In the genomic region with DNA sequence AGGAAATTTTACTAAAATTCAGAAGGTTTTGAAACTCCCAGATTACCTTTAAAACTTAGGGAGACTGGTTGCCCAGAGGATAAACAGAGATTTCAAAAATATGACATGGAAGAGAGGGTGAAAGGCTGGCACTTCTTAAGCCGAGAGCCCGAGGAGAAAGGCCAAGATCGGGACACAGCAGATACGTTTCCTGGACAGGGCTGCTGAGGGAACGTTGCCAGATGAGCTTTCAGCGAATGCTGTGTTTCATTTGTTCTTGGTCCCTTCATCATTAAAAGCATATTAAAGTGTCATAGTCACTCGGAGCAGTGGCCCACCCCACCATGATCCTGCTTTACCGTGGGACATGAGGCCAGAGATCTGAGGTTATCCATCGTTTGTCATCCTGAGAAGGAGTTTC, we compare ENCODE assay signal across 29 cellular contexts. TPM values are rescaled to one million over a fixed set of nuclear protein-coding genes. Genes with fewer than 3 reads are reported as not detected.
"Had no signal": no experiment of that assay in that cellular context is flagged by ENCODE, and none has a peak within 500 bp of the region (broad histone marks: within the 10 kb centered on the region; RNA-seq: fewer than 3 reads in every experiment).

No MANE protein-coding gene starts in this region.

- H3K27ac ChIP-seq: pancreas, prostate gland, right lobe of liver, stomach, testis, thyroid gland, transverse colon, upper lobe of left lung, vagina had no signal

- ATAC-seq: left lobe of liver; mucosa of descending colon; naive thymus-derived CD4-positive, alpha-beta T cell; natural killer cell treated with Interleukin-12 subunit alpha and Interleukin-12 subunit beta and Interleukin-15 and Interleukin-18, amount 100 ng/mL, for 72 hours; pancreas; stimulated activated naive B cell treated with anti-CD40 and anti-IgM and Interleukin-4, amounts not matched to agents 10 μg/mL and 1 μg/mL and 100 μg/mL, for 72 hours; stimulated activated naive CD8-positive, alpha-beta T cell treated with anti-CD3 and anti-CD28 coated beads, Interleukin-15, Interleukin-2, amounts not matched to agents 100 U/mL and 50 U/mL, for 24 hours had no signal

- H3K9me3 ChIP-seq: mucosa of descending colon, pancreas, prostate gland, right lobe of liver, stomach, testis, thyroid gland, transverse colon, upper lobe of left lung, vagina had no signal

- H3K4me1 ChIP-seq: pancreas, prostate gland, right lobe of liver, testis, transverse colon, vagina had no signal

- H3K36me3 Mint-ChIP-seq: naive thymus-derived CD4-positive, alpha-beta T cell; natural killer cell treated with Interleukin-12 subunit alpha and Interleukin-12 subunit beta and Interleukin-15 and Interleukin-18, amount 100 ng/mL, for 72 hours; stimulated activated naive B cell treated with anti-CD40 and anti-IgM and Interleukin-4, amounts not matched to agents 10 μg/mL and 1 μg/mL and 100 μg/mL, for 72 hours had no signal

- H3K4me1 Mint-ChIP-seq: naive thymus-derived CD4-positive, alpha-beta T cell; stimulated activated naive B cell treated with anti-CD40 and anti-IgM and Interleukin-4, amounts not matched to agents 10 μg/mL and 1 μg/mL and 100 μg/mL, for 72 hours had no signal

- H3K36me3 ChIP-seq: pancreas, prostate gland, right lobe of liver, stomach, thyroid gland, transverse colon, upper lobe of left lung, vagina had no signal

- H3K4me3 Mint-ChIP-seq: naive thymus-derived CD4-positive, alpha-beta T cell; natural killer cell treated with Interleukin-12 subunit alpha and Interleukin-12 subunit beta and Interleukin-15 and Interleukin-18, amount 100 ng/mL, for 72 hours; stimulated activated naive B cell treated with anti-CD40 and anti-IgM and Interleukin-4, amounts not matched to agents 10 μg/mL and 1 μg/mL and 100 μg/mL, for 72 hours had no signal

- H3K27ac Mint-ChIP-seq: naive thymus-derived CD4-positive, alpha-beta T cell; natural killer cell treated with Interleukin-12 subunit alpha and Interleukin-12 subunit beta and Interleukin-15 and Interleukin-18, amount 100 ng/mL, for 72 hours; stimulated activated naive B cell treated with anti-CD40 and anti-IgM and Interleukin-4, amounts not matched to agents 10 μg/mL and 1 μg/mL and 100 μg/mL, for 72 hours had no signal

- DNase-seq: hippocampal formation; kidney glomerular epithelial cell; left cardiac atrium; mesendoderm; midbrain; mucosa of descending colon; naive thymus-derived CD4-positive, alpha-beta T cell; nucleus accumbens; pancreas; posterior cingulate gyrus; retina; right lobe of liver; stimulated activated CD4-positive, alpha-beta T cell treated with anti-CD3 and anti-CD28 coated beads, Interleukin-12 subunit alpha, Interleukin-12 subunit beta, amount 100 ng/mL, for 4 hours; stimulated activated CD4-positive, alpha-beta T cell treated with anti-CD3 and anti-CD28 coated beads, Interleukin-15, amount 100 ng/mL, for 24 hours; stimulated activated CD4-positive, alpha-beta T cell treated with anti-CD3 and anti-CD28 coated beads, Interleukin-2, amount 100 ng/mL, for 24 hours; stimulated activated CD4-positive, alpha-beta T cell treated with anti-CD3 and anti-CD28 coated beads, Interleukin-4, amount 100 ng/mL, for 1 hour; stimulated activated naive B cell treated with anti-CD40 and anti-IgM and Interleukin-4, amounts not matched to agents 10 μg/mL and 1 μg/mL and 100 μg/mL, for 72 hours; stimulated activated naive CD8-positive, alpha-beta T cell treated with anti-CD3 and anti-CD28 coated beads, Interleukin-15, Interleukin-2, amounts not matched to agents 100 U/mL and 50 U/mL, for 24 hours; stomach; testis; thyroid gland; transverse colon; upper lobe of left lung had no signal

- H3K27me3 ChIP-seq: pancreas, right lobe of liver, stomach, testis, thyroid gland, transverse colon, upper lobe of left lung, vagina had no signal

- H3K9me3 Mint-ChIP-seq: natural killer cell treated with Interleukin-12 subunit alpha and Interleukin-12 subunit beta and Interleukin-15 and Interleukin-18, amount 100 ng/mL, for 72 hours; stimulated activated naive B cell treated with anti-CD40 and anti-IgM and Interleukin-4, amounts not matched to agents 10 μg/mL and 1 μg/mL and 100 μg/mL, for 72 hours had no signal

- H3K4me3 ChIP-seq: lung, mucosa of descending colon, pancreas, prostate gland, right lobe of liver, smooth muscle cell, stomach, testis, thyroid gland, transverse colon, upper lobe of left lung, vagina had no signal

RNA-seq across cellular contexts. Expression of a gene that starts 37.9 kb away (rescaled TPM):
- total RNA-seq: naive thymus-derived CD4-positive, alpha-beta T cell; natural killer cell treated with Interleukin-12 subunit alpha and Interleukin-12 subunit beta and Interleukin-15 and Interleukin-18, amount 100 ng/mL, for 72 hours had no signal
- polyA plus RNA-seq: naive thymus-derived CD4-positive, alpha-beta T cell had no signal
